1 cellular context compared by ENCODE assay signal in the genomic region with DNA sequence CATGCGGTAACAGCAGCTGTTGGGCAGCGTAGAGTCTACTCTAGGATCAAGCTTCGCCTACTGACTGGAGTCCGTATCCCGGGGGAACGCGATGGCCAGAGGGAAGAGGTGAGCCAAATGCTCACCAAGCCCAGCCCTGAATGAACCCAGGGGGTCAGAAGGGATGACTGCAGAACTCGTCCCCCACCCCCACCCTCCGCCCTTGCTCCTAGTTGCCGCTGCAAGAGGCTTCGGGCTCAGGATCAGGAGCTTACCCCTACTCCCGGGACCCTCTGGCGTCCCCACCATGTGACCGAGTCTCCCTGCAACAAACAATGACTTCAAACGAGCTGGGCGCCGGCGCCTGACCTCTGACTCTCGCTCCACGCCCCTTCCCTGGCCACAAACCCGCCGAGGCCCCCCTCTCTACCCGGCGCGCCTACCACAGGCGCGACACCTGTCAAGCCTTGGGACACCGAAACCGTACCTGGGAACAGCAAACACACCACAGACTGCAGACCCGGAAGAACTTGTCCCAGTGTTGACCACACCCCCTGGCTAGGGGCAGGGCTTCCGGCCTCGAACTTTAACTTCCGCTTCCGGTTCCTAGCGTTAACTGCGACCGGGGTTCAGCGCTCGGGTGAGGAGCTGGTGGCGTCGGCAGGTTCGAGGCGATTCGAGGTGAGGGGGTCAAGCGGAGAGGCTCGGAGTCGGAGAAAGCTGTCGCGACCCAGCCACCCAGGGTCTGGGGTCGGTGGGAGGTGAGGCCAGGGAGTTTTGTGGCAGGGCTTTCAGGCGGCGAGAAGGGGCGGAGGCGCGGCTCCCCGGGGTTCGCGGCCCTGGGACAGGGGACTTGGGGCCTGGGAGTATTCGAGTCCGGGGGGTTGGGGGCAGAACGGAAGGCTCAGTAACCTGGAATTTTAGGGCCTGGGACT.
A peak's percentile ranks its signal among the peaks of the same experiment; 100 is the strongest.
TF ChIP-seq lines count a peak whose summit lies in the region.

UBL5 (plus strand) TSS at position 594 of the 914 bp plus-strand sequence. CDS start 420 bp downstream, outside the sequence.

TF ChIP-seq in liver, 16 proteins besides CTCF, POLR2A, EP300 and RAD21 (continued from another document):
- TF ChIP-seq, protein P1, sequence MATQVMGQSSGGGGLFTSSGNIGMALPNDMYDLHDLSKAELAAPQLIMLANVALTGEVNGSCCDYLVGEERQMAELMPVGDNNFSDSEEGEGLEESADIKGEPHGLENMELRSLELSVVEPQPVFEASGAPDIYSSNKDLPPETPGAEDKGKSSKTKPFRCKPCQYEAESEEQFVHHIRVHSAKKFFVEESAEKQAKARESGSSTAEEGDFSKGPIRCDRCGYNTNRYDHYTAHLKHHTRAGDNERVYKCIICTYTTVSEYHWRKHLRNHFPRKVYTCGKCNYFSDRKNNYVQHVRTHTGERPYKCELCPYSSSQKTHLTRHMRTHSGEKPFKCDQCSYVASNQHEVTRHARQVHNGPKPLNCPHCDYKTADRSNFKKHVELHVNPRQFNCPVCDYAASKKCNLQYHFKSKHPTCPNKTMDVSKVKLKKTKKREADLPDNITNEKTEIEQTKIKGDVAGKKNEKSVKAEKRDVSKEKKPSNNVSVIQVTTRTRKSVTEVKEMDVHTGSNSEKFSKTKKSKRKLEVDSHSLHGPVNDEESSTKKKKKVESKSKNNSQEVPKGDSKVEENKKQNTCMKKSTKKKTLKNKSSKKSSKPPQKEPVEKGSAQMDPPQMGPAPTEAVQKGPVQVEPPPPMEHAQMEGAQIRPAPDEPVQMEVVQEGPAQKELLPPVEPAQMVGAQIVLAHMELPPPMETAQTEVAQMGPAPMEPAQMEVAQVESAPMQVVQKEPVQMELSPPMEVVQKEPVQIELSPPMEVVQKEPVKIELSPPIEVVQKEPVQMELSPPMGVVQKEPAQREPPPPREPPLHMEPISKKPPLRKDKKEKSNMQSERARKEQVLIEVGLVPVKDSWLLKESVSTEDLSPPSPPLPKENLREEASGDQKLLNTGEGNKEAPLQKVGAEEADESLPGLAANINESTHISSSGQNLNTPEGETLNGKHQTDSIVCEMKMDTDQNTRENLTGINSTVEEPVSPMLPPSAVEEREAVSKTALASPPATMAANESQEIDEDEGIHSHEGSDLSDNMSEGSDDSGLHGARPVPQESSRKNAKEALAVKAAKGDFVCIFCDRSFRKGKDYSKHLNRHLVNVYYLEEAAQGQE (IDR thresholded peaks at IDR 0.05): no peak
- TF ChIP-seq TAF1 (conservative IDR thresholded peaks at IDR 0.05): no peak
- TF ChIP-seq GABPA (IDR thresholded peaks at IDR 0.05 in 1 of 2, conservative IDR thresholded peaks at IDR 0.05 in 1 of 2): peak; percentile 97 to 100
- TF ChIP-seq SP1 (IDR thresholded peaks at IDR 0.05): peak; percentile 48
